ENCODE assay signal across 1 cellular context in the genomic region with DNA sequence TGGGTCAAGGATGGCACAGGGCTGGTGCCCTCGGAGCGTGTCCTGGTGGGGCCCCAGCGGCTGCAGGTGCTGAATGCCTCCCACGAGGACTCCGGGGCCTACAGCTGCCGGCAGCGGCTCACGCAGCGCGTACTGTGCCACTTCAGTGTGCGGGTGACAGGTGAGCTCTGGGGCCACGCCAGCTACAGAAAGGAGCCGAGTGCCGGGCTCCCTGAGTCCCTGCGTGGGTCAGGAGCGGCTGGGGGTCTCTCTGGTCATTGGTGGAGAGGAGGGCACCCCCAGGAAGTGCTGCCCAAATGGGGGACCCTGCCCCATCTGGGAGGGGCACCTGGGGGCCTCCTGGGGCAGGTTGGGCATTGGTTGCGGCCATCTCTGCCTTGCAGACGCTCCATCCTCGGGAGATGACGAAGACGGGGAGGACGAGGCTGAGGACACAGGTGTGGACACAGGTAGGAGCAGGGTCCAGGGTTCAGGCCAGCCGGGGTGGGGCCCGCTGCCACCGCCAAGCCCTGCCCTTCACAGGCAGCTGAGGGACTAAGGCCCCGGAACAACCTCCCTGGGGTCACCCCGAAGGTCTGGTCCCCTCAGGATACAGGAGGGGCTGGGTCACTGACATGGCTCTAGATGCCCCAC.
TF ChIP-seq lines count a peak whose summit lies in the region.

No MANE protein-coding gene starts in this region.

TF ChIP-seq in HepG2, 621 proteins besides CTCF, POLR2A, EP300 and RAD21 (continues in another document):
- TF ChIP-seq HNF4G (IDR thresholded peaks at IDR 0.05; ENCODE audit: borderline replicate concordance, low read depth, low read length) (0 out of 2 replicates have a peak, but pooled peaks have one; percentile 9), HNF4G (CRISPR knock-in tag; IDR thresholded peaks at IDR 0.05; ENCODE audit: borderline replicate concordance, low read depth) (no peak), KAT7 (CRISPR knock-in tag; IDR thresholded peaks at IDR 0.05; ENCODE audit: borderline replicate concordance) (no peak), YEATS4 (CRISPR knock-in tag; IDR thresholded peaks at IDR 0.05; ENCODE audit: borderline replicate concordance) (no peak), POLR2G (IDR thresholded peaks at IDR 0.05; ENCODE audit: low read depth, low read length) (peak; percentile 49; the same call in 1 of the 2 replicates), KLF6 (CRISPR knock-in tag; IDR thresholded peaks at IDR 0.05) (no peak), ZNF225 (CRISPR knock-in tag; IDR thresholded peaks at IDR 0.05) (no peak), NR3C1 (CRISPR knock-in tag; IDR thresholded peaks at IDR 0.05) (no peak), ETV5 (CRISPR knock-in tag; IDR thresholded peaks at IDR 0.05; ENCODE audit: borderline replicate concordance) (no peak), ZMAT3 (CRISPR knock-in tag; conservative IDR thresholded peaks at IDR 0.05) (no peak), KAT2B (IDR thresholded peaks at IDR 0.05; ENCODE audit: borderline replicate concordance, low read depth, low read length) (no peak), PHB2 (IDR thresholded peaks at IDR 0.05; ENCODE audit: partially characterized antibody) (no peak), RXRB (CRISPR knock-in tag; IDR thresholded peaks at IDR 0.05; ENCODE audit: borderline replicate concordance) (no peak), SOX6 (IDR thresholded peaks at IDR 0.05) (no peak), SOX6 (CRISPR knock-in tag; IDR thresholded peaks at IDR 0.05) (no peak), ZNF20 (CRISPR knock-in tag; IDR thresholded peaks at IDR 0.05) (no peak), SOX13 (IDR thresholded peaks at IDR 0.05) (no peak), SOX13 (CRISPR knock-in tag; conservative IDR thresholded peaks at IDR 0.05 in 1 of 2, IDR thresholded peaks at IDR 0.05 in 1 of 2) (no peak), BORCS8-MEF2B (CRISPR knock-in tag; IDR thresholded peaks at IDR 0.05) (no peak), SSRP1 (CRISPR knock-in tag; IDR thresholded peaks at IDR 0.05) (no peak), ZNF709 (CRISPR knock-in tag; IDR thresholded peaks at IDR 0.05) (no peak), ZFX (CRISPR knock-in tag; IDR thresholded peaks at IDR 0.05; ENCODE audit: low read depth) (no peak), ZSCAN22 (CRISPR knock-in tag; IDR thresholded peaks at IDR 0.05) (no peak), SMC3 (IDR thresholded peaks at IDR 0.05; ENCODE audit: low read length) (no peak), POLR2AphosphoS5 (IDR thresholded peaks at IDR 0.05; ENCODE audit: low read depth, low read length) (0 out of 2 replicates have a peak, but pooled peaks have one; percentile 7), NFATC3 (CRISPR knock-in tag; IDR thresholded peaks at IDR 0.05) (no peak), AGO1 (IDR thresholded peaks at IDR 0.05; ENCODE audit: low read depth, low read length, poor library complexity, severe bottlenecking) (peak; percentile 26), ZNF543 (CRISPR knock-in tag; IDR thresholded peaks at IDR 0.05) (no peak), NR1H2 (CRISPR knock-in tag; IDR thresholded peaks at IDR 0.05; ENCODE audit: borderline replicate concordance, low read depth) (no peak)
- TF ChIP-seq, protein P1, sequence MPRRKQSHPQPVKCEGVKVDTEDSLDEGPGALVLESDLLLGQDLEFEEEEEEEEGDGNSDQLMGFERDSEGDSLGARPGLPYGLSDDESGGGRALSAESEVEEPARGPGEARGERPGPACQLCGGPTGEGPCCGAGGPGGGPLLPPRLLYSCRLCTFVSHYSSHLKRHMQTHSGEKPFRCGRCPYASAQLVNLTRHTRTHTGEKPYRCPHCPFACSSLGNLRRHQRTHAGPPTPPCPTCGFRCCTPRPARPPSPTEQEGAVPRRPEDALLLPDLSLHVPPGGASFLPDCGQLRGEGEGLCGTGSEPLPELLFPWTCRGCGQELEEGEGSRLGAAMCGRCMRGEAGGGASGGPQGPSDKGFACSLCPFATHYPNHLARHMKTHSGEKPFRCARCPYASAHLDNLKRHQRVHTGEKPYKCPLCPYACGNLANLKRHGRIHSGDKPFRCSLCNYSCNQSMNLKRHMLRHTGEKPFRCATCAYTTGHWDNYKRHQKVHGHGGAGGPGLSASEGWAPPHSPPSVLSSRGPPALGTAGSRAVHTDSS (CRISPR knock-in tag; conservative IDR thresholded peaks at IDR 0.05), result no peak
- TF ChIP-seq, protein P2, sequence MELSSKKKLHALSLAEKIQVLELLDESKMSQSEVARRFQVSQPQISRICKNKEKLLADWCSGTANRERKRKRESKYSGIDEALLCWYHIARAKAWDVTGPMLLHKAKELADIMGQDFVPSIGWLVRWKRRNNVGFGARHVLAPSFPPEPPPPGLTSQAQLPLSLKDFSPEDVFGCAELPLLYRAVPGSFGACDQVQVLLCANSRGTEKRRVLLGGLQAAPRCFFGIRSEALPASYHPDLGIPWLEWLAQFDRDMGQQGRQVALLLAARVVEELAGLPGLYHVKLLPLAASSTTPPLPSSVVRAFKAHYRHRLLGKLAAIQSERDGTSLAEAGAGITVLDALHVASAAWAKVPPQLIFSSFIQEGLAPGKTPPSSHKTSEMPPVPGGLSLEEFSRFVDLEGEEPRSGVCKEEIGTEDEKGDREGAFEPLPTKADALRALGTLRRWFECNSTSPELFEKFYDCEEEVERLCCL (CRISPR knock-in tag; IDR thresholded peaks at IDR 0.05; ENCODE audit: borderline replicate concordance), result no peak
- TF ChIP-seq, protein P3, sequence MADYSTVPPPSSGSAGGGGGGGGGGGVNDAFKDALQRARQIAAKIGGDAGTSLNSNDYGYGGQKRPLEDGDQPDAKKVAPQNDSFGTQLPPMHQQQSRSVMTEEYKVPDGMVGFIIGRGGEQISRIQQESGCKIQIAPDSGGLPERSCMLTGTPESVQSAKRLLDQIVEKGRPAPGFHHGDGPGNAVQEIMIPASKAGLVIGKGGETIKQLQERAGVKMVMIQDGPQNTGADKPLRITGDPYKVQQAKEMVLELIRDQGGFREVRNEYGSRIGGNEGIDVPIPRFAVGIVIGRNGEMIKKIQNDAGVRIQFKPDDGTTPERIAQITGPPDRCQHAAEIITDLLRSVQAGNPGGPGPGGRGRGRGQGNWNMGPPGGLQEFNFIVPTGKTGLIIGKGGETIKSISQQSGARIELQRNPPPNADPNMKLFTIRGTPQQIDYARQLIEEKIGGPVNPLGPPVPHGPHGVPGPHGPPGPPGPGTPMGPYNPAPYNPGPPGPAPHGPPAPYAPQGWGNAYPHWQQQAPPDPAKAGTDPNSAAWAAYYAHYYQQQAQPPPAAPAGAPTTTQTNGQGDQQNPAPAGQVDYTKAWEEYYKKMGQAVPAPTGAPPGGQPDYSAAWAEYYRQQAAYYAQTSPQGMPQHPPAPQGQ (CRISPR knock-in tag; IDR thresholded peaks at IDR 0.05; ENCODE audit: borderline replicate concordance), result no peak
- TF ChIP-seq, protein P4, sequence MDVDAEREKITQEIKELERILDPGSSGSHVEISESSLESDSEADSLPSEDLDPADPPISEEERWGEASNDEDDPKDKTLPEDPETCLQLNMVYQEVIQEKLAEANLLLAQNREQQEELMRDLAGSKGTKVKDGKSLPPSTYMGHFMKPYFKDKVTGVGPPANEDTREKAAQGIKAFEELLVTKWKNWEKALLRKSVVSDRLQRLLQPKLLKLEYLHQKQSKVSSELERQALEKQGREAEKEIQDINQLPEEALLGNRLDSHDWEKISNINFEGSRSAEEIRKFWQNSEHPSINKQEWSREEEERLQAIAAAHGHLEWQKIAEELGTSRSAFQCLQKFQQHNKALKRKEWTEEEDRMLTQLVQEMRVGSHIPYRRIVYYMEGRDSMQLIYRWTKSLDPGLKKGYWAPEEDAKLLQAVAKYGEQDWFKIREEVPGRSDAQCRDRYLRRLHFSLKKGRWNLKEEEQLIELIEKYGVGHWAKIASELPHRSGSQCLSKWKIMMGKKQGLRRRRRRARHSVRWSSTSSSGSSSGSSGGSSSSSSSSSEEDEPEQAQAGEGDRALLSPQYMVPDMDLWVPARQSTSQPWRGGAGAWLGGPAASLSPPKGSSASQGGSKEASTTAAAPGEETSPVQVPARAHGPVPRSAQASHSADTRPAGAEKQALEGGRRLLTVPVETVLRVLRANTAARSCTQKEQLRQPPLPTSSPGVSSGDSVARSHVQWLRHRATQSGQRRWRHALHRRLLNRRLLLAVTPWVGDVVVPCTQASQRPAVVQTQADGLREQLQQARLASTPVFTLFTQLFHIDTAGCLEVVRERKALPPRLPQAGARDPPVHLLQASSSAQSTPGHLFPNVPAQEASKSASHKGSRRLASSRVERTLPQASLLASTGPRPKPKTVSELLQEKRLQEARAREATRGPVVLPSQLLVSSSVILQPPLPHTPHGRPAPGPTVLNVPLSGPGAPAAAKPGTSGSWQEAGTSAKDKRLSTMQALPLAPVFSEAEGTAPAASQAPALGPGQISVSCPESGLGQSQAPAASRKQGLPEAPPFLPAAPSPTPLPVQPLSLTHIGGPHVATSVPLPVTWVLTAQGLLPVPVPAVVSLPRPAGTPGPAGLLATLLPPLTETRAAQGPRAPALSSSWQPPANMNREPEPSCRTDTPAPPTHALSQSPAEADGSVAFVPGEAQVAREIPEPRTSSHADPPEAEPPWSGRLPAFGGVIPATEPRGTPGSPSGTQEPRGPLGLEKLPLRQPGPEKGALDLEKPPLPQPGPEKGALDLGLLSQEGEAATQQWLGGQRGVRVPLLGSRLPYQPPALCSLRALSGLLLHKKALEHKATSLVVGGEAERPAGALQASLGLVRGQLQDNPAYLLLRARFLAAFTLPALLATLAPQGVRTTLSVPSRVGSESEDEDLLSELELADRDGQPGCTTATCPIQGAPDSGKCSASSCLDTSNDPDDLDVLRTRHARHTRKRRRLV (CRISPR knock-in tag; IDR thresholded peaks at IDR 0.05), result no peak
- TF ChIP-seq, protein P5, sequence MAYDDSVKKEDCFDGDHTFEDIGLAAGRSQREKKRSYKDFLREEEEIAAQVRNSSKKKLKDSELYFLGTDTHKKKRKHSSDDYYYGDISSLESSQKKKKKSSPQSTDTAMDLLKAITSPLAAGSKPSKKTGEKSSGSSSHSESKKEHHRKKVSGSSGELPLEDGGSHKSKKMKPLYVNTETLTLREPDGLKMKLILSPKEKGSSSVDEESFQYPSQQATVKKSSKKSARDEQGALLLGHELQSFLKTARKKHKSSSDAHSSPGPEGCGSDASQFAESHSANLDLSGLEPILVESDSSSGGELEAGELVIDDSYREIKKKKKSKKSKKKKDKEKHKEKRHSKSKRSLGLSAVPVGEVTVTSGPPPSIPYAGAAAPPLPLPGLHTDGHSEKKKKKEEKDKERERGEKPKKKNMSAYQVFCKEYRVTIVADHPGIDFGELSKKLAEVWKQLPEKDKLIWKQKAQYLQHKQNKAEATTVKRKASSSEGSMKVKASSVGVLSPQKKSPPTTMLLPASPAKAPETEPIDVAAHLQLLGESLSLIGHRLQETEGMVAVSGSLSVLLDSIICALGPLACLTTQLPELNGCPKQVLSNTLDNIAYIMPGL (CRISPR knock-in tag; IDR thresholded peaks at IDR 0.05; ENCODE audit: borderline replicate concordance in 1 of 2, low read depth in 1 of 2), result no peak
- TF ChIP-seq, protein P6, sequence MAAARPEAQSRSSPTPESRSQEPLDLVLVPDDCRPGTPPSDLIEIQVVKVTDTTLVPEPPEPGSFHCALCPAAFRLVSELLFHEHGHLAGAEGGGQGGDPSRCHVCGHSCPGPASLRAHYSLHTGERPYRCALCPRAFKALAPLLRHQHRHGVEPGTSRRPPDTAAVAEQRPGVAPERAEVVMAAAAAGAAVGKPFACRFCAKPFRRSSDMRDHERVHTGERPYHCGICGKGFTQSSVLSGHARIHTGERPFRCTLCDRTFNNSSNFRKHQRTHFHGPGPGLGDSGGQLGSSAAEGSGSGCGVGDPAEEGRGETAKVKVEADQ (CRISPR knock-in tag; IDR thresholded peaks at IDR 0.05; ENCODE audit: borderline replicate concordance), result no peak
- TF ChIP-seq, protein P7, sequence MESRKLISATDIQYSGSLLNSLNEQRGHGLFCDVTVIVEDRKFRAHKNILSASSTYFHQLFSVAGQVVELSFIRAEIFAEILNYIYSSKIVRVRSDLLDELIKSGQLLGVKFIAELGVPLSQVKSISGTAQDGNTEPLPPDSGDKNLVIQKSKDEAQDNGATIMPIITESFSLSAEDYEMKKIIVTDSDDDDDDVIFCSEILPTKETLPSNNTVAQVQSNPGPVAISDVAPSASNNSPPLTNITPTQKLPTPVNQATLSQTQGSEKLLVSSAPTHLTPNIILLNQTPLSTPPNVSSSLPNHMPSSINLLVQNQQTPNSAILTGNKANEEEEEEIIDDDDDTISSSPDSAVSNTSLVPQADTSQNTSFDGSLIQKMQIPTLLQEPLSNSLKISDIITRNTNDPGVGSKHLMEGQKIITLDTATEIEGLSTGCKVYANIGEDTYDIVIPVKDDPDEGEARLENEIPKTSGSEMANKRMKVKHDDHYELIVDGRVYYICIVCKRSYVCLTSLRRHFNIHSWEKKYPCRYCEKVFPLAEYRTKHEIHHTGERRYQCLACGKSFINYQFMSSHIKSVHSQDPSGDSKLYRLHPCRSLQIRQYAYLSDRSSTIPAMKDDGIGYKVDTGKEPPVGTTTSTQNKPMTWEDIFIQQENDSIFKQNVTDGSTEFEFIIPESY (CRISPR knock-in tag; IDR thresholded peaks at IDR 0.05), result peak; percentile 92
- TF ChIP-seq, protein P8, sequence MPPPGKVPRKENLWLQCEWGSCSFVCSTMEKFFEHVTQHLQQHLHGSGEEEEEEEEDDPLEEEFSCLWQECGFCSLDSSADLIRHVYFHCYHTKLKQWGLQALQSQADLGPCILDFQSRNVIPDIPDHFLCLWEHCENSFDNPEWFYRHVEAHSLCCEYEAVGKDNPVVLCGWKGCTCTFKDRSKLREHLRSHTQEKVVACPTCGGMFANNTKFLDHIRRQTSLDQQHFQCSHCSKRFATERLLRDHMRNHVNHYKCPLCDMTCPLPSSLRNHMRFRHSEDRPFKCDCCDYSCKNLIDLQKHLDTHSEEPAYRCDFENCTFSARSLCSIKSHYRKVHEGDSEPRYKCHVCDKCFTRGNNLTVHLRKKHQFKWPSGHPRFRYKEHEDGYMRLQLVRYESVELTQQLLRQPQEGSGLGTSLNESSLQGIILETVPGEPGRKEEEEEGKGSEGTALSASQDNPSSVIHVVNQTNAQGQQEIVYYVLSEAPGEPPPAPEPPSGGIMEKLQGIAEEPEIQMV (CRISPR knock-in tag; IDR thresholded peaks at IDR 0.05; ENCODE audit: low read depth), result no peak
- TF ChIP-seq, protein P9, sequence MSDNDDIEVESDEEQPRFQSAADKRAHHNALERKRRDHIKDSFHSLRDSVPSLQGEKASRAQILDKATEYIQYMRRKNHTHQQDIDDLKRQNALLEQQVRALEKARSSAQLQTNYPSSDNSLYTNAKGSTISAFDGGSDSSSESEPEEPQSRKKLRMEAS (IDR thresholded peaks at IDR 0.05), result no peak
- TF ChIP-seq, protein P10, sequence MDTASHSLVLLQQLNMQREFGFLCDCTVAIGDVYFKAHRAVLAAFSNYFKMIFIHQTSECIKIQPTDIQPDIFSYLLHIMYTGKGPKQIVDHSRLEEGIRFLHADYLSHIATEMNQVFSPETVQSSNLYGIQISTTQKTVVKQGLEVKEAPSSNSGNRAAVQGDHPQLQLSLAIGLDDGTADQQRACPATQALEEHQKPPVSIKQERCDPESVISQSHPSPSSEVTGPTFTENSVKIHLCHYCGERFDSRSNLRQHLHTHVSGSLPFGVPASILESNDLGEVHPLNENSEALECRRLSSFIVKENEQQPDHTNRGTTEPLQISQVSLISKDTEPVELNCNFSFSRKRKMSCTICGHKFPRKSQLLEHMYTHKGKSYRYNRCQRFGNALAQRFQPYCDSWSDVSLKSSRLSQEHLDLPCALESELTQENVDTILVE (CRISPR knock-in tag; IDR thresholded peaks at IDR 0.05), result no peak
